ENCODE assay signal across 1 cellular context in the genomic region with DNA sequence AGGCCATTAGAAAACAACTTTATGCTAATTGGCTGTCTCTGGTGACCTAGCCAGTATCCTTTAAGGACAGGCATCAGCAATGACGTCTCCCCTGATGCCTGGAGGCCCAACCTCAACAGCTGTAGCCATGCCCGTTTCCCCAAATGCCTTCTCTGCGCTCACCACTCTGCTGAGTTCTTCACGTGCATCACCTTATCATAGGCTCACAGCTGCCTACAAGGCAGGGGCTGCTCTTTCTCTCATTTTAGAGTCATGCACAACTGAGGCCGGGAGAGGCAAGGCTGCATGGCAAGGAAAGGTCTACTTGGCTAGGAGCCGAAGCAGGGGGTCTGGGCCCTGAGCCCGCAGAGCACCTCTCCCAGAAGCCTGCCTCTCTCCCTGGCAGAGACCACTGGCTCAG.
TF ChIP-seq lines count a peak whose summit lies in the region.

No MANE protein-coding gene starts in this region.

TF ChIP-seq in GM23338, 12 proteins besides CTCF, POLR2A, EP300 and RAD21:
- TF ChIP-seq, protein P1, sequence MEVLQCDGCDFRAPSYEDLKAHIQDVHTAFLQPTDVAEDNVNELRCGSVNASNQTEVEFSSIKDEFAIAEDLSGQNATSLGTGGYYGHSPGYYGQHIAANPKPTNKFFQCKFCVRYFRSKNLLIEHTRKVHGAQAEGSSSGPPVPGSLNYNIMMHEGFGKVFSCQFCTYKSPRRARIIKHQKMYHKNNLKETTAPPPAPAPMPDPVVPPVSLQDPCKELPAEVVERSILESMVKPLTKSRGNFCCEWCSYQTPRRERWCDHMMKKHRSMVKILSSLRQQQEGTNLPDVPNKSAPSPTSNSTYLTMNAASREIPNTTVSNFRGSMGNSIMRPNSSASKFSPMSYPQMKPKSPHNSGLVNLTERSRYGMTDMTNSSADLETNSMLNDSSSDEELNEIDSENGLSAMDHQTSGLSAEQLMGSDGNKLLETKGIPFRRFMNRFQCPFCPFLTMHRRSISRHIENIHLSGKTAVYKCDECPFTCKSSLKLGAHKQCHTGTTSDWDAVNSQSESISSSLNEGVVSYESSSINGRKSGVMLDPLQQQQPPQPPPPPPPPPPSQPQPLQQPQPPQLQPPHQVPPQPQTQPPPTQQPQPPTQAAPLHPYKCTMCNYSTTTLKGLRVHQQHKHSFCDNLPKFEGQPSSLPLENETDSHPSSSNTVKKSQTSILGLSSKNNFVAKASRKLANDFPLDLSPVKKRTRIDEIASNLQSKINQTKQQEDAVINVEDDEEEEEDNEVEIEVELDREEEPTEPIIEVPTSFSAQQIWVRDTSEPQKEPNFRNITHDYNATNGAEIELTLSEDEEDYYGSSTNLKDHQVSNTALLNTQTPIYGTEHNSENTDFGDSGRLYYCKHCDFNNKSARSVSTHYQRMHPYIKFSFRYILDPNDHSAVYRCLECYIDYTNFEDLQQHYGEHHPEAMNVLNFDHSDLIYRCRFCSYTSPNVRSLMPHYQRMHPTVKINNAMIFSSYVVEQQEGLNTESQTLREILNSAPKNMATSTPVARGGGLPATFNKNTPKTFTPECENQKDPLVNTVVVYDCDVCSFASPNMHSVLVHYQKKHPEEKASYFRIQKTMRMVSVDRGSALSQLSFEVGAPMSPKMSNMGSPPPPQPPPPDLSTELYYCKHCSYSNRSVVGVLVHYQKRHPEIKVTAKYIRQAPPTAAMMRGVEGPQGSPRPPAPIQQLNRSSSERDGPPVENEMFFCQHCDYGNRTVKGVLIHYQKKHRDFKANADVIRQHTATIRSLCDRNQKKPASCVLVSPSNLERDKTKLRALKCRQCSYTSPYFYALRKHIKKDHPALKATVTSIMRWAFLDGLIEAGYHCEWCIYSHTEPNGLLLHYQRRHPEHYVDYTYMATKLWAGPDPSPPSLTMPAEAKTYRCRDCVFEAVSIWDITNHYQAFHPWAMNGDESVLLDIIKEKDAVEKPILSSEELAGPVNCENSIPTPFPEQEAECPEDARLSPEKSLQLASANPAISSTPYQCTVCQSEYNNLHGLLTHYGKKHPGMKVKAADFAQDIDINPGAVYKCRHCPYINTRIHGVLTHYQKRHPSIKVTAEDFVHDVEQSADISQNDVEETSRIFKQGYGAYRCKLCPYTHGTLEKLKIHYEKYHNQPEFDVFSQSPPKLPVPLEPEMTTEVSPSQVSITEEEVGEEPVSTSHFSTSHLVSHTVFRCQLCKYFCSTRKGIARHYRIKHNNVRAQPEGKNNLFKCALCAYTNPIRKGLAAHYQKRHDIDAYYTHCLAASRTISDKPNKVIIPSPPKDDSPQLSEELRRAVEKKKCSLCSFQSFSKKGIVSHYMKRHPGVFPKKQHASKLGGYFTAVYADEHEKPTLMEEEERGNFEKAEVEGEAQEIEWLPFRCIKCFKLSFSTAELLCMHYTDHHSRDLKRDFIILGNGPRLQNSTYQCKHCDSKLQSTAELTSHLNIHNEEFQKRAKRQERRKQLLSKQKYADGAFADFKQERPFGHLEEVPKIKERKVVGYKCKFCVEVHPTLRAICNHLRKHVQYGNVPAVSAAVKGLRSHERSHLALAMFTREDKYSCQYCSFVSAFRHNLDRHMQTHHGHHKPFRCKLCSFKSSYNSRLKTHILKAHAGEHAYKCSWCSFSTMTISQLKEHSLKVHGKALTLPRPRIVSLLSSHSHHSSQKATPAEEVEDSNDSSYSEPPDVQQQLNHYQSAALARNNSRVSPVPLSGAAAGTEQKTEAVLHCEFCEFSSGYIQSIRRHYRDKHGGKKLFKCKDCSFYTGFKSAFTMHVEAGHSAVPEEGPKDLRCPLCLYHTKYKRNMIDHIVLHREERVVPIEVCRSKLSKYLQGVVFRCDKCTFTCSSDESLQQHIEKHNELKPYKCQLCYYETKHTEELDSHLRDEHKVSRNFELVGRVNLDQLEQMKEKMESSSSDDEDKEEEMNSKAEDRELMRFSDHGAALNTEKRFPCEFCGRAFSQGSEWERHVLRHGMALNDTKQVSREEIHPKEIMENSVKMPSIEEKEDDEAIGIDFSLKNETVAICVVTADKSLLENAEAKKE (CRISPR knock-in tag; IDR thresholded peaks at IDR 0.05), result no peak
- TF ChIP-seq POLR2AphosphoS5 (IDR thresholded peaks at IDR 0.05; ENCODE audit: low read depth), result no peak
- TF ChIP-seq EZH2 (IDR thresholded peaks at IDR 0.05; ENCODE audit: low read depth, unreplicated experiment), result no peak
- TF ChIP-seq, protein P2, sequence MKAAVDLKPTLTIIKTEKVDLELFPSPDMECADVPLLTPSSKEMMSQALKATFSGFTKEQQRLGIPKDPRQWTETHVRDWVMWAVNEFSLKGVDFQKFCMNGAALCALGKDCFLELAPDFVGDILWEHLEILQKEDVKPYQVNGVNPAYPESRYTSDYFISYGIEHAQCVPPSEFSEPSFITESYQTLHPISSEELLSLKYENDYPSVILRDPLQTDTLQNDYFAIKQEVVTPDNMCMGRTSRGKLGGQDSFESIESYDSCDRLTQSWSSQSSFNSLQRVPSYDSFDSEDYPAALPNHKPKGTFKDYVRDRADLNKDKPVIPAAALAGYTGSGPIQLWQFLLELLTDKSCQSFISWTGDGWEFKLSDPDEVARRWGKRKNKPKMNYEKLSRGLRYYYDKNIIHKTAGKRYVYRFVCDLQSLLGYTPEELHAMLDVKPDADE (IDR thresholded peaks at IDR 0.05), result no peak
- TF ChIP-seq, protein P3, sequence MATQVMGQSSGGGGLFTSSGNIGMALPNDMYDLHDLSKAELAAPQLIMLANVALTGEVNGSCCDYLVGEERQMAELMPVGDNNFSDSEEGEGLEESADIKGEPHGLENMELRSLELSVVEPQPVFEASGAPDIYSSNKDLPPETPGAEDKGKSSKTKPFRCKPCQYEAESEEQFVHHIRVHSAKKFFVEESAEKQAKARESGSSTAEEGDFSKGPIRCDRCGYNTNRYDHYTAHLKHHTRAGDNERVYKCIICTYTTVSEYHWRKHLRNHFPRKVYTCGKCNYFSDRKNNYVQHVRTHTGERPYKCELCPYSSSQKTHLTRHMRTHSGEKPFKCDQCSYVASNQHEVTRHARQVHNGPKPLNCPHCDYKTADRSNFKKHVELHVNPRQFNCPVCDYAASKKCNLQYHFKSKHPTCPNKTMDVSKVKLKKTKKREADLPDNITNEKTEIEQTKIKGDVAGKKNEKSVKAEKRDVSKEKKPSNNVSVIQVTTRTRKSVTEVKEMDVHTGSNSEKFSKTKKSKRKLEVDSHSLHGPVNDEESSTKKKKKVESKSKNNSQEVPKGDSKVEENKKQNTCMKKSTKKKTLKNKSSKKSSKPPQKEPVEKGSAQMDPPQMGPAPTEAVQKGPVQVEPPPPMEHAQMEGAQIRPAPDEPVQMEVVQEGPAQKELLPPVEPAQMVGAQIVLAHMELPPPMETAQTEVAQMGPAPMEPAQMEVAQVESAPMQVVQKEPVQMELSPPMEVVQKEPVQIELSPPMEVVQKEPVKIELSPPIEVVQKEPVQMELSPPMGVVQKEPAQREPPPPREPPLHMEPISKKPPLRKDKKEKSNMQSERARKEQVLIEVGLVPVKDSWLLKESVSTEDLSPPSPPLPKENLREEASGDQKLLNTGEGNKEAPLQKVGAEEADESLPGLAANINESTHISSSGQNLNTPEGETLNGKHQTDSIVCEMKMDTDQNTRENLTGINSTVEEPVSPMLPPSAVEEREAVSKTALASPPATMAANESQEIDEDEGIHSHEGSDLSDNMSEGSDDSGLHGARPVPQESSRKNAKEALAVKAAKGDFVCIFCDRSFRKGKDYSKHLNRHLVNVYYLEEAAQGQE (IDR thresholded peaks at IDR 0.05; ENCODE audit: unreplicated experiment), result no peak
- TF ChIP-seq JUNB (IDR thresholded peaks at IDR 0.05; ENCODE audit: unreplicated experiment), result no peak
- no peak for TF ChIP-seq ZNF114 (CRISPR knock-in tag; IDR thresholded peaks at IDR 0.05)
- no peak for TF ChIP-seq ZNF331 (CRISPR knock-in tag; IDR thresholded peaks at IDR 0.05; ENCODE audit: low read depth)
- TF ChIP-seq CREB1 (CRISPR knock-in tag; IDR thresholded peaks at IDR 0.05; ENCODE audit: low read depth), result no peak
- TF ChIP-seq NANOG (IDR thresholded peaks at IDR 0.05; ENCODE audit: borderline replicate concordance), result no peak
- no peak for TF ChIP-seq STAT1 (IDR thresholded peaks at IDR 0.05; ENCODE audit: unreplicated experiment)
- no peak for TF ChIP-seq EZH2phosphoT487 (IDR thresholded peaks at IDR 0.05; ENCODE audit: unreplicated experiment)
